ENCODE assay signal across 13 cellular contexts in the genomic region with DNA sequence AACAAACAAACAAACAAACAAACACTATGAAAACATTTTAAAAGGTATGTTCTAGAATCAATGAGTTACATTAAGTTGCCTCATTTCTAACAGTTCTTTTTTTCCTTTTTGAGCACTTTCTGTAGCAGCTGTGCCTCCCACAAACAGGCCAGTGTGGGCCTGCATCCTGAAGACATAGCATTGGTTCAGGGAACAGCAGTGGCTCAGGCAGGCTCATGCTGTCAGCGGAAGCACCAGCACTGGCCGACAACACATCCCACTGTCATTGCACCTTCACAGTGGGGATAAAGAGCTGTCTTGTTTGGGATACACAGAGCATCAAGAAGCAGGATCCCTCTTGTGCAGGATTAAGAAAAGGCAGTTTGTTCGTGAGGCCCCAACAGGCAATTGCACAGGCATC.
DNase-seq lines count a peak whose midpoint lies in the region; ATAC-seq and TF ChIP-seq lines count a peak whose summit lies in the region.
"Had no signal": no experiment of that assay in that cellular context is flagged by ENCODE, and none has a peak within 500 bp of the region (broad histone marks: within the 10 kb centered on the region; RNA-seq: fewer than 3 reads in every experiment).

No MANE protein-coding gene starts in this region.

- no peak overlapping the region for H3K4me3 ChIP-seq in neural progenitor cell

- peak; percentile 31 for ATAC-seq in stimulated activated effector memory CD8-positive, alpha-beta T cell treated with anti-CD3 and anti-CD28 coated beads, Interleukin-12 subunit alpha, Interleukin-12 subunit beta, amount 100 ng/mL, for 72 hours

- no peaks in the 10 kb centered on the region for H3K9me3 ChIP-seq in neural progenitor cell (ENCODE audit: low read depth)

- H2AFZ ChIP-seq in neural progenitor cell (replicated peaks): peak overlapping the region; percentile 26

- H3K27me3 Mint-ChIP-seq in neural progenitor cell (ENCODE audit: insufficient read depth, low read depth): peaks cover 2% of the 10 kb centered on the region
- H3K27me3 Mint-ChIP-seq: CD4-positive, alpha-beta T cell had no signal

- no peak overlapping the region for H3K4me3 Mint-ChIP-seq in neural progenitor cell
- no peak overlapping the region for H3K4me3 Mint-ChIP-seq in stimulated activated effector memory CD8-positive, alpha-beta T cell treated with anti-CD3 and anti-CD28 coated beads, Interleukin-12 subunit alpha, Interleukin-12 subunit beta, amount 100 ng/mL, for 72 hours
- H3K4me3 Mint-ChIP-seq: CD4-positive, alpha-beta T cell; H9 had no signal

- no peak overlapping the region for H3K27ac Mint-ChIP-seq in neural progenitor cell
- H3K27ac Mint-ChIP-seq in stimulated activated effector memory CD8-positive, alpha-beta T cell treated with anti-CD3 and anti-CD28 coated beads, Interleukin-12 subunit alpha, Interleukin-12 subunit beta, amount 100 ng/mL, for 72 hours: no peak overlapping the region
- H3K27ac Mint-ChIP-seq: CD4-positive, alpha-beta T cell had no signal

- H3K9me3 Mint-ChIP-seq in neural progenitor cell: no peaks in the 10 kb centered on the region
- H3K9me3 Mint-ChIP-seq in stimulated activated effector memory CD8-positive, alpha-beta T cell treated with anti-CD3 and anti-CD28 coated beads, Interleukin-12 subunit alpha, Interleukin-12 subunit beta, amount 100 ng/mL, for 72 hours: no peaks in the 10 kb centered on the region
- H3K9me3 Mint-ChIP-seq: CD4-positive, alpha-beta T cell had no signal

- no peaks in the 10 kb centered on the region for H3K36me3 Mint-ChIP-seq in neural progenitor cell
- H3K36me3 Mint-ChIP-seq in stimulated activated effector memory CD8-positive, alpha-beta T cell treated with anti-CD3 and anti-CD28 coated beads, Interleukin-12 subunit alpha, Interleukin-12 subunit beta, amount 100 ng/mL, for 72 hours: no peaks in the 10 kb centered on the region

- no peaks in the 10 kb centered on the region for H3K79me2 ChIP-seq in neural progenitor cell (ENCODE audit: low read depth)

- no peaks in the 10 kb centered on the region for H4K20me1 ChIP-seq in neural progenitor cell (ENCODE audit: low read depth)

- no peak for TF ChIP-seq CTCF in neural progenitor cell (IDR thresholded peaks at IDR 0.05)

- no peaks in the 10 kb centered on the region for H3K27me3 ChIP-seq in neural progenitor cell

- no peaks in the 10 kb centered on the region for H3K4me1 Mint-ChIP-seq in neural progenitor cell
- H3K4me1 Mint-ChIP-seq in stimulated activated effector memory CD8-positive, alpha-beta T cell treated with anti-CD3 and anti-CD28 coated beads, Interleukin-12 subunit alpha, Interleukin-12 subunit beta, amount 100 ng/mL, for 72 hours: no peaks in the 10 kb centered on the region

- no peaks in the 10 kb centered on the region for H3K36me3 ChIP-seq in neural progenitor cell

- no peaks in the 10 kb centered on the region for H3F3A ChIP-seq in neural progenitor cell (ENCODE audit: low read depth)

- no peak overlapping the region for H3K9ac ChIP-seq in neural progenitor cell

- peak; percentile 4 for DNase-seq in medulla oblongata (ENCODE audit: extremely low spot score)
- DNase-seq in neural progenitor cell (ENCODE audit: low spot score): no peak
- DNase-seq in stimulated activated effector memory CD8-positive, alpha-beta T cell treated with anti-CD3 and anti-CD28 coated beads, Interleukin-12 subunit alpha, Interleukin-12 subunit beta, amount 100 ng/mL, for 72 hours (ENCODE audit: low spot score in 2 of 2): no peak
- DNase-seq in NCI-H69 (lab: John Stamatoyannopoulos, UW): no peak
- no peak for DNase-seq in activated CD4-positive, alpha-beta T cell treated with anti-CD3 and anti-CD28 coated beads for 1 hour
- DNase-seq in DMS79 treated with DMSO at 0.1 percent for 48 hours (lab: John Stamatoyannopoulos, UW): no peak
- DNase-seq: ACHN; CD4-positive, alpha-beta T cell; DMS153; DMS79; GF-D8; H9 had no signal

- H3K4me1 ChIP-seq in neural progenitor cell: no peaks in the 10 kb centered on the region

- no peak overlapping the region for H3K4me2 ChIP-seq in neural progenitor cell

- H3K27ac ChIP-seq in neural progenitor cell: no peak overlapping the region
- H3K27ac ChIP-seq: C4-2B had no signal
